ENCODE assay signal across 8 cellular contexts in the genomic region with DNA sequence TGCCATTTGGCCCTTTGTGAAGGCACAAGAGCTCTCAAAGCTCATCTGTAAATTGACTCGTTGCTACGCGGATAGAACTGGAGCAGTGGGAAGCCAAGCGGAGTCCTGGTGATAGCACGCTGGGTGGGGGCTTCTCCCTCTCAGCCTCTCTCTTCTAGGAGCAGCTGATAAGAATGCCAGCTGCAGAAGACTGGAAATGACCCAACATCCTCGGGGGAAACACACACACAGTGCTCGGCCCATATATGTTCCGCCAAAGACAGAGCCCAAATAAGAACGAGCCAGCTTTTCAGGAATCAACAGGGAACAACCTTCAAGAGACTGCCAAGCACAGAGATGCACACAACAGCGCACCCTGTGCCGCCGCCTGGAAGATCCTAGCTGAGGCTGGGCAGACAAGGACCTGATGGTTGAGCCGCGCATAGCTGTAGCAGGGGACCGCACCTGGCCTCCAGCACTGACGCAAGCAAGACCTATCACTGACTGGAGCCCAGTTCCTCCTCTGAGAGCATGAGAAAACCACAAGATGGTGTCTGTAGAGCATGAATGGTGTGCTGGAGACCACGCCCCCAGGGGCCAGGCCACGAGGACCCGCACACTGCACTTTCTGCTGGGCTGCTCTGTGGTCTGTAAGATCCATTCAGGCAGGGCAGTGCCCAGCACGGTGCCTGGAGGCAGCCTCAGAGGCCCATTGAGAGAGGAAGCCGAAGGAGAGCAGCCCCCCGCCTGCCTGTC. TPM values are rescaled to one million over a fixed set of nuclear protein-coding genes. Genes with fewer than 3 reads are reported as not detected.
DNase-seq lines count a peak whose midpoint lies in the region; ATAC-seq lines count a peak whose summit lies in the region.

No MANE protein-coding gene starts in this region.

- H3K9me3 Mint-ChIP-seq in activated naive CD4-positive, alpha-beta T cell treated with anti-CD3 and anti-CD28 coated beads, Interleukin-2, amount 50 U/mL, for 24 hours = no peaks in the 10 kb centered on the region
- no peaks in the 10 kb centered on the region for H3K9me3 Mint-ChIP-seq in immature natural killer cell
- H3K9me3 Mint-ChIP-seq in stimulated activated memory B cell treated with anti-CD40 and anti-IgM and Interleukin-4, amounts not matched to agents 10 μg/mL and 1 μg/mL and 100 μg/mL, for 72 hours = no peaks in the 10 kb centered on the region

- H3K27ac Mint-ChIP-seq in activated naive CD4-positive, alpha-beta T cell treated with anti-CD3 and anti-CD28 coated beads, Interleukin-2, amount 50 U/mL, for 24 hours = peak overlapping the region; percentile 86
- peak overlapping the region; percentile 90 to 98 (median 97) for H3K27ac Mint-ChIP-seq in immature natural killer cell
- peak overlapping the region; percentile 94 for H3K27ac Mint-ChIP-seq in stimulated activated memory B cell treated with anti-CD40 and anti-IgM and Interleukin-4, amounts not matched to agents 10 μg/mL and 1 μg/mL and 100 μg/mL, for 72 hours

- DNase-seq in stimulated activated CD4-positive, alpha-beta T cell treated with anti-CD3 and anti-CD28 coated beads, Interleukin-12 subunit alpha, Interleukin-12 subunit beta, amount 100 ng/mL, for 48 hours (ENCODE audit: low read depth in 2 of 3, low spot score in 1 of 3) = peak; percentile 45 to 54 (median 48)
- no peak for DNase-seq in stimulated activated CD4-positive, alpha-beta T cell treated with anti-CD3 and anti-CD28 coated beads, Interleukin-12 subunit alpha, Interleukin-12 subunit beta, amount 100 ng/mL, for 4 hours
- DNase-seq in SHP77 treated with DMSO at 0.1 percent for 48 hours (lab: John Stamatoyannopoulos, UW) = peak; percentile 86
- peak; percentile 81 to 86 (median 84) for DNase-seq in immature natural killer cell
- DNase-seq in HPDE6-E6E7 (ENCODE audit: extremely low spot score) = no peak

- H3K36me3 Mint-ChIP-seq in activated naive CD4-positive, alpha-beta T cell treated with anti-CD3 and anti-CD28 coated beads, Interleukin-2, amount 50 U/mL, for 24 hours = no peaks in the 10 kb centered on the region
- H3K36me3 Mint-ChIP-seq in immature natural killer cell = no peaks in the 10 kb centered on the region
- no peaks in the 10 kb centered on the region for H3K36me3 Mint-ChIP-seq in stimulated activated memory B cell treated with anti-CD40 and anti-IgM and Interleukin-4, amounts not matched to agents 10 μg/mL and 1 μg/mL and 100 μg/mL, for 72 hours

- H3K4me3 Mint-ChIP-seq in activated naive CD4-positive, alpha-beta T cell treated with anti-CD3 and anti-CD28 coated beads, Interleukin-2, amount 50 U/mL, for 24 hours = peak overlapping the region; percentile 78
- H3K4me3 Mint-ChIP-seq in immature natural killer cell = peak overlapping the region; percentile 76 to 85 (median 81)
- H3K4me3 Mint-ChIP-seq in stimulated activated memory B cell treated with anti-CD40 and anti-IgM and Interleukin-4, amounts not matched to agents 10 μg/mL and 1 μg/mL and 100 μg/mL, for 72 hours = peak overlapping the region; percentile 96

- H3K27me3 Mint-ChIP-seq in activated naive CD4-positive, alpha-beta T cell treated with anti-CD3 and anti-CD28 coated beads, Interleukin-2, amount 50 U/mL, for 24 hours = no peaks in the 10 kb centered on the region
- H3K27me3 Mint-ChIP-seq in immature natural killer cell (ENCODE audit: low read depth in 3 of 3) = peaks cover 16 to 39% (median 30%) of the 10 kb centered on the region in 3 donors
- no peaks in the 10 kb centered on the region for H3K27me3 Mint-ChIP-seq in stimulated activated memory B cell treated with anti-CD40 and anti-IgM and Interleukin-4, amounts not matched to agents 10 μg/mL and 1 μg/mL and 100 μg/mL, for 72 hours

- peak; percentile 34 for ATAC-seq in HG03135 (IDR thresholded peaks at IDR 0.05; ENCODE audit: unreplicated experiment)
- ATAC-seq in stimulated activated memory B cell treated with anti-CD40 and anti-IgM and Interleukin-4, amounts not matched to agents 10 μg/mL and 1 μg/mL and 100 μg/mL, for 72 hours = peak; percentile 78

- peaks cover 83% of the 10 kb centered on the region for H3K4me1 Mint-ChIP-seq in activated naive CD4-positive, alpha-beta T cell treated with anti-CD3 and anti-CD28 coated beads, Interleukin-2, amount 50 U/mL, for 24 hours
- peaks cover 75 to 83% of the 10 kb centered on the region in 2 donors for H3K4me1 Mint-ChIP-seq in immature natural killer cell
- H3K4me1 Mint-ChIP-seq in stimulated activated memory B cell treated with anti-CD40 and anti-IgM and Interleukin-4, amounts not matched to agents 10 μg/mL and 1 μg/mL and 100 μg/mL, for 72 hours = peaks cover 95% of the 10 kb centered on the region

RNA-seq across cellular contexts. Expression of a gene that starts 16.0 kb away (rescaled TPM):
- 10 to 100 TPM; 14.9 to 21.8 (median 20.1) TPM for polyA plus RNA-seq in immature natural killer cell

RNA-seq across cellular contexts. Expression of a gene that starts 39.7 kb away (rescaled TPM):
- 1 to 10 TPM; 1.2 to 5.3 (median 2.0) TPM for polyA plus RNA-seq in immature natural killer cell

RNA-seq across cellular contexts. Expression of a gene that starts 46.0 kb away (rescaled TPM):
- 10 to 100 TPM in 1 of 3 donors, 1 to 10 TPM in 2; 1.6 to 19.9 (median 3.4) TPM for polyA plus RNA-seq in immature natural killer cell

Comparison
In these comparisons a context has a peak if more than half of its experiments do, and no peak if none do; other contexts are left out.
1. DNase-seq: peak in stimulated activated CD4-positive, alpha-beta T cell treated with anti-CD3 and anti-CD28 coated beads, Interleukin-12 subunit alpha, Interleukin-12 subunit beta, amount 100 ng/mL, for 48 hours (3 of 3), SHP77 treated with DMSO at 0.1 percent for 48 hours (single experiment) and immature natural killer cell (3 of 3); none in stimulated activated CD4-positive, alpha-beta T cell treated with anti-CD3 and anti-CD28 coated beads, Interleukin-12 subunit alpha, Interleukin-12 subunit beta, amount 100 ng/mL, for 4 hours (single experiment) and HPDE6-E6E7 (single experiment).
2. Peak in every context shown above with its lines, with median percentiles within 50 percentile points of each other: H3K27ac Mint-ChIP-seq and H3K4me3 Mint-ChIP-seq.